Comparison of ENCODE assay signal across 9 cellular contexts in the genomic region with DNA sequence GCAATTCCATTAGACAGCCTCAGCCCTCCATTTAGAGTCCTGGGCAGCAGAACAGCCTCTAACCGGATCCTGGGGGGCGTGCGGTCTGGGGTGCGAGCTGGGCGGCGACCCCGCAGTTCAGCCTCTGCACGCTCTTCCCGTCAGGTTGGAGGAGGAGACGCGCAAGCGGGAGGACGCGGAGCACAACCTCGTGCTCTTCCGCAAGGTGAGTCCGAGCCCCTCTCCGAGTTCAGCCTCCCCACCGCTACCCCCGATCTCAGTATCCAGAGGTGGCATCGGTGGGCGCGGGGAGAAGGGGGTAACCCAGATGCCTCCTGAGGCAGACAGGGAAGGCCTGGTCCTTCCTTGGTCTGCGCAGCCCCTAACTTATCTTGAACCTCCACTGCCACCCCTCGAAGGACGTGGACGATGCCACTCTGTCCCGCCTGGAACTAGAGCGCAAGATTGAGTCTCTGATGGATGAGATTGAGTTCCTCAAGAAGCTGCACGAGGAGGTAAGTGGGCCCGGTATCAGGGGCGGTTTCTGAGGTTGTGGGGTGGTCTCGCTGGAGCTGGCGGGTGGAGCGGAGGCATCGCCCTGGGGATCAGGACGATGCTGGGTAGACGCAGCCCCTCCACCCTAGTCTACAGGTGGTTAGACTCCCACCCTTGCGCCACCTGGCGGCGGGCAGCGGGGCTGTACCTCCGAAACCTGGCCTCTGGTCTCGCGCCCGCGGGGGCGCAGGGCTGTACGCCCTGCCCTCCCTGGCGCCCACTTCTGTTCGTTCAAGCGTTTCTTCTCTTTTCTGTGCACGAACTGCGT. TPM values are rescaled to one million over a fixed set of nuclear protein-coding genes. Genes with fewer than 3 reads are reported as not detected.
A peak's percentile ranks its signal among the peaks of the same experiment; 100 is the strongest.
DNase-seq lines count a peak whose midpoint lies in the region; ATAC-seq, FAIRE-seq and TF ChIP-seq lines count a peak whose summit lies in the region.
"Had no signal": no experiment of that assay in that cellular context is flagged by ENCODE, and none has a peak within 500 bp of the region (broad histone marks: within the 10 kb centered on the region; RNA-seq: fewer than 3 reads in every experiment).

No MANE protein-coding gene starts in this region.

- ATAC-seq in HG03280 (IDR thresholded peaks at IDR 0.05; ENCODE audit: unreplicated experiment) = peak; percentile 41
- peak; percentile 89 for ATAC-seq in GM12878
- ATAC-seq in HG02840 (IDR thresholded peaks at IDR 0.05; ENCODE audit: low FRiP score, unreplicated experiment) = no peak
- ATAC-seq in GM18873 (IDR thresholded peaks at IDR 0.05; ENCODE audit: low FRiP score, unreplicated experiment) = no peak

- in situ Hi-C loops in GM12878 (cut with MboI) = no loop called here

- POLR2A ChIA-PET in GM12878 (lab: Charles Lee) = no interaction called here

- H2AFZ ChIP-seq in GM12878 (ENCODE audit: control insufficient read depth, low read depth, low read length) = no peak overlapping the region

- FAIRE-seq in GM12878 (lab: Jason Lieb, UNC) = peak; percentile 47

- H3K4me2 ChIP-seq in GM12878 (ENCODE audit: control insufficient read depth, insufficient read depth) = peak overlapping the region; percentile 90

- H3K27me3 ChIP-seq in GM12878 (replicated peaks in 1 of 2; ENCODE audit: control insufficient read depth in 2 of 2, insufficient read depth in 2 of 2, low read length in 1 of 2) (peaks cover 19 to 20% of the 10 kb centered on the region in 2 experiments), kidney epithelial cell (ENCODE audit: control insufficient read depth, insufficient read depth, low read length) (peaks cover 57% of the 10 kb centered on the region)

- intact Hi-C loops in GM12878 (cut with micrococcal nuclease; ENCODE audit: unreplicated experiment) = no loop called here

- no peak for TF ChIP-seq EP300 in GM12878 (IDR thresholded peaks at IDR 0.05; ENCODE audit: borderline replicate concordance in 1 of 2, control insufficient read depth in 1 of 2, low read depth in 2 of 2, low read length in 2 of 2)

- H3K36me3 ChIP-seq in GM12878 (ENCODE audit: control insufficient read depth in 2 of 2, insufficient read depth in 2 of 2, low read length in 1 of 2) (no peaks in the 10 kb centered on the region), kidney epithelial cell (ENCODE audit: control insufficient read depth, insufficient read depth, low read length) (no peaks in the 10 kb centered on the region)
- H3K36me3 ChIP-seq: ovary had no signal

- peak; percentile 55 to 84 (median 77) for TF ChIP-seq CTCF in GM12878 (IDR thresholded peaks at IDR 0.05 in 2 of 3, conservative IDR thresholded peaks at IDR 0.05 in 1 of 3; ENCODE audit: control insufficient read depth in 2 of 3, extremely low read depth in 1 of 3, insufficient read depth in 1 of 3, low read depth in 3 of 3, low read length in 3 of 3)
- TF ChIP-seq CTCF in kidney epithelial cell (IDR thresholded peaks at IDR 0.05; ENCODE audit: insufficient read depth, low read length, poor library complexity, severe bottlenecking) = peak; percentile 86

- TF ChIP-seq RAD21 in GM12878 (IDR thresholded peaks at IDR 0.05; ENCODE audit: insufficient read depth, low read depth, low read length) = no peak

- H3K4me3 ChIP-seq in GM12878 (peak overlapping the region; percentile 40; the same call in 1 of the 2 replicates), kidney epithelial cell (ENCODE audit: low read depth, low read length) (no peak overlapping the region)
- H3K4me3 ChIP-seq: ovary had no signal

- H4K20me1 ChIP-seq in GM12878 (ENCODE audit: control insufficient read depth, insufficient read depth) = no peaks in the 10 kb centered on the region

- DNase-seq in AG20443 (ENCODE audit: low spot score) (peak; percentile 75), T-helper 9 cell (peak; percentile 60), GM12878 (ENCODE audit: low read depth, low spot score) (no peak), kidney epithelial cell (ENCODE audit: low read depth) (no peak)
- DNase-seq in stimulated activated CD8-positive, alpha-beta memory T cell treated with anti-CD3 and anti-CD28 coated beads, Interleukin-2, amount 100 ng/mL, for 1 hour (ENCODE audit: low read depth in 2 of 2) = peak; percentile 19 to 47

- RAD21 ChIA-PET in GM12878 (lab: Charles Lee; ENCODE audit: unreplicated experiment) = interaction anchor here (1.2 to 1.6 kb wide), 2 partner anchors 51 to 62 kb away, joined by 3 to 8 read pairs; a partner anchor contains a TSS

- TF ChIP-seq POLR2A in GM12878 (IDR thresholded peaks at IDR 0.05; ENCODE audit: low read depth, low read length) = no peak

- BruUV-seq in GM12878 (replicated peaks; lab: Mats Ljungman, UMichigan) = no TSS peak

- no peaks in the 10 kb centered on the region for H3K9me3 ChIP-seq in GM12878 (replicated peaks; ENCODE audit: control insufficient read depth, insufficient read depth, low read length)
- H3K9me3 ChIP-seq: ovary had no signal

- CTCF ChIA-PET in GM12878 (lab: Yijun Ruan, JAX) = interaction anchor here (0.6 to 16.2 kb wide), 14 partner anchors 7 to 103 kb away, joined by 3 to 231 read pairs (median 4); a partner anchor contains a TSS

- no peak overlapping the region for H3K9ac ChIP-seq in GM12878 (ENCODE audit: control insufficient read depth, insufficient read depth, low read length)

- 31% methylated on average over 52 of the region's 54 CpGs for WGBS in GM12878 (ENCODE audit: insufficient coverage, insufficient replicate concordance, low lambda C conversion rate, missing lambda C conversion rate)

- SMC1A ChIA-PET in GM12878 (lab: Charles Lee; ENCODE audit: uncharacterized antibody, unreplicated experiment) = no interaction called here

- H3K27ac ChIP-seq in GM12878 (ENCODE audit: control insufficient read depth, insufficient read depth) = no peak overlapping the region
- H3K27ac ChIP-seq: ovary had no signal

- no peaks in the 10 kb centered on the region for H3K79me2 ChIP-seq in GM12878 (ENCODE audit: control insufficient read depth, insufficient read depth, low read length)

- peaks cover 8% of the 10 kb centered on the region for H3K4me1 ChIP-seq in GM12878 (ENCODE audit: control insufficient read depth, insufficient read depth, low read length)

RNA-seq across cellular contexts. Expression of a gene that starts 1.3 kb away (rescaled TPM):
- total RNA-seq in GM12878 (2013; cell fraction: nucleolus; rRNA removed) = not detected in 2 replicates
- total RNA-seq in GM12878 (2014; rRNA removed) (0.22 and 0.23 TPM in 2 replicates), GM12878 (2014; rRNA removed; fragmentation: Illumina TruSeq; extraction: Trizol) (0.09 TPM in 1 of 2 replicates, not detected in the other), GM12878 (2021) (0.31 TPM in 1 of 2 replicates, not detected in the other), kidney epithelial cell (0.21 and 0.41 TPM in 2 replicates)
- not detected for polyA plus RNA-seq in GM12878 (2011; ENCODE audit: low read depth)
- polyA plus RNA-seq in GM12878 (2011; rRNA removed) (not detected in 2 replicates), GM12878 (2014; fragmentation: Illumina TruSeq; extraction: Trizol) (0.09 TPM in 1 of 2 replicates, not detected in the other), GM12878 (2014; fragmentation: Nextera tagmentation; extraction: Ambion mirVana) (under 1 TPM; 0.11 to 0.16 TPM), GM12878 (2014; rRNA removed) (0.19 TPM in 1 of 2 replicates, not detected in the other), GM12878 (2016; fragmentation: Nextera tagmentation; extraction: Ambion mirVana) (under 1 TPM in 1 of 2 experiments, not detected in 1; 0.45 TPM)
- polyA plus RNA-seq in GM12878 (2011; cell fraction: cytosol; rRNA removed) = not detected in 2 replicates
- polyA plus RNA-seq in GM12878 (2011; cell fraction: nucleus; rRNA removed) = 0.04 and 0.25 TPM in 2 replicates
- polyA plus RNA-seq in GM12878 (2012) = not detected in 2 replicates
- polyA minus RNA-seq in GM12878 (2011; rRNA and poly(A)+ RNA removed) = not detected in 2 replicates
- not detected in 2 replicates for polyA minus RNA-seq in GM12878 (2011; cell fraction: cytosol; rRNA and poly(A)+ RNA removed)
- not detected in 2 replicates for polyA minus RNA-seq in GM12878 (2011; cell fraction: nucleus; rRNA and poly(A)+ RNA removed)

RNA-seq across cellular contexts. Expression of a gene that starts 26.8 kb away (rescaled TPM):
- 21.4 and 21.8 TPM in 2 replicates for total RNA-seq in GM12878 (2013; cell fraction: nucleolus; rRNA removed)
- total RNA-seq in GM12878 (2014; rRNA removed) = 38.9 and 39.1 TPM in 2 replicates
- total RNA-seq in GM12878 (2014; rRNA removed; fragmentation: Illumina TruSeq; extraction: Trizol) = 40.1 and 44.2 TPM in 2 replicates
- 48.8 and 58.2 TPM in 2 replicates for total RNA-seq in GM12878 (2021)
- polyA plus RNA-seq in GM12878 (2011; ENCODE audit: low read depth) = 13.1 TPM
- polyA plus RNA-seq in GM12878 (2011; rRNA removed) = 15.6 and 29.0 TPM in 2 replicates
- polyA plus RNA-seq in GM12878 (2011; cell fraction: cytosol; rRNA removed) = 22.7 and 35.7 TPM in 2 replicates
- polyA plus RNA-seq in GM12878 (2011; cell fraction: nucleus; rRNA removed) = 112 and 150 TPM in 2 replicates
- 23.4 and 24.0 TPM in 2 replicates for polyA plus RNA-seq in GM12878 (2012)
- 41.8 and 93.7 TPM in 2 replicates for polyA plus RNA-seq in GM12878 (2014; fragmentation: Illumina TruSeq; extraction: Trizol)
- polyA plus RNA-seq in GM12878 (2014; fragmentation: Nextera tagmentation; extraction: Ambion mirVana) = 10 to 100 TPM; 26.8 to 46.9 TPM
- 69.9 and 75.4 TPM in 2 replicates for polyA plus RNA-seq in GM12878 (2014; rRNA removed)
- 10 to 100 TPM; 59.3 to 59.8 TPM for polyA plus RNA-seq in GM12878 (2016; fragmentation: Nextera tagmentation; extraction: Ambion mirVana)
- 17.0 and 28.9 TPM in 2 replicates for polyA minus RNA-seq in GM12878 (2011; rRNA and poly(A)+ RNA removed)
- polyA minus RNA-seq in GM12878 (2011; cell fraction: cytosol; rRNA and poly(A)+ RNA removed) = 13.1 and 17.6 TPM in 2 replicates
- 37.7 and 62.9 TPM in 2 replicates for polyA minus RNA-seq in GM12878 (2011; cell fraction: nucleus; rRNA and poly(A)+ RNA removed)
- 4.8 and 10.3 TPM in 2 replicates for total RNA-seq in kidney epithelial cell

RNA-seq across cellular contexts. Expression of a gene that starts 31.4 kb away (rescaled TPM):
- total RNA-seq in GM12878 (2013; cell fraction: nucleolus; rRNA removed) = 36.9 and 48.7 TPM in 2 replicates
- total RNA-seq in GM12878 (2014; rRNA removed) = 449 and 453 TPM in 2 replicates
- total RNA-seq in GM12878 (2014; rRNA removed; fragmentation: Illumina TruSeq; extraction: Trizol) = 333 and 343 TPM in 2 replicates
- 318 and 323 TPM in 2 replicates for total RNA-seq in GM12878 (2021)
- 181 TPM for polyA plus RNA-seq in GM12878 (2011; ENCODE audit: low read depth)
- 406 and 821 TPM in 2 replicates for polyA plus RNA-seq in GM12878 (2011; rRNA removed)
- polyA plus RNA-seq in GM12878 (2011; cell fraction: cytosol; rRNA removed) = 1,358 and 1,411 TPM in 2 replicates
- polyA plus RNA-seq in GM12878 (2011; cell fraction: nucleus; rRNA removed) = 349 and 442 TPM in 2 replicates
- polyA plus RNA-seq in GM12878 (2012) = 194 and 220 TPM in 2 replicates
- polyA plus RNA-seq in GM12878 (2014; fragmentation: Illumina TruSeq; extraction: Trizol) = 958 and 1,003 TPM in 2 replicates
- polyA plus RNA-seq in GM12878 (2014; fragmentation: Nextera tagmentation; extraction: Ambion mirVana) = 100 to 1,000 TPM; 285 to 374 TPM
- 716 and 733 TPM in 2 replicates for polyA plus RNA-seq in GM12878 (2014; rRNA removed)
- 100 to 1,000 TPM; 432 to 449 TPM for polyA plus RNA-seq in GM12878 (2016; fragmentation: Nextera tagmentation; extraction: Ambion mirVana)
- 870 and 1,102 TPM in 2 replicates for polyA minus RNA-seq in GM12878 (2011; rRNA and poly(A)+ RNA removed)
- 144 and 171 TPM in 2 replicates for polyA minus RNA-seq in GM12878 (2011; cell fraction: cytosol; rRNA and poly(A)+ RNA removed)
- polyA minus RNA-seq in GM12878 (2011; cell fraction: nucleus; rRNA and poly(A)+ RNA removed) = 70.7 and 117 TPM in 2 replicates
- total RNA-seq in kidney epithelial cell = 544 and 682 TPM in 2 replicates

RNA-seq across cellular contexts. Expression of a gene that starts 40.8 kb away (rescaled TPM):
- total RNA-seq in GM12878 (2013; cell fraction: nucleolus; rRNA removed) = not detected in 2 replicates
- total RNA-seq in GM12878 (2014; rRNA removed) (not detected in 2 replicates), GM12878 (2014; rRNA removed; fragmentation: Illumina TruSeq; extraction: Trizol) (not detected in 2 replicates), GM12878 (2021) (not detected in 2 replicates), kidney epithelial cell (not detected in 2 replicates)
- polyA plus RNA-seq in GM12878 (2011; ENCODE audit: low read depth) = not detected
- polyA plus RNA-seq in GM12878 (2011; rRNA removed) (not detected in 2 replicates), GM12878 (2014; fragmentation: Illumina TruSeq; extraction: Trizol) (not detected in 2 replicates), GM12878 (2014; fragmentation: Nextera tagmentation; extraction: Ambion mirVana) (not detected), GM12878 (2014; rRNA removed) (0.05 TPM in 1 of 2 replicates, not detected in the other), GM12878 (2016; fragmentation: Nextera tagmentation; extraction: Ambion mirVana) (not detected)
- 0.03 TPM in 1 of 2 replicates, not detected in the other for polyA plus RNA-seq in GM12878 (2011; cell fraction: cytosol; rRNA removed)
- polyA plus RNA-seq in GM12878 (2011; cell fraction: nucleus; rRNA removed) = 0.06 and 0.13 TPM in 2 replicates
- 0.12 and 0.13 TPM in 2 replicates for polyA plus RNA-seq in GM12878 (2012)
- polyA minus RNA-seq in GM12878 (2011; rRNA and poly(A)+ RNA removed) = not detected in 2 replicates
- polyA minus RNA-seq in GM12878 (2011; cell fraction: cytosol; rRNA and poly(A)+ RNA removed) = not detected in 2 replicates
- 0.19 TPM in 1 of 2 replicates, not detected in the other for polyA minus RNA-seq in GM12878 (2011; cell fraction: nucleus; rRNA and poly(A)+ RNA removed)
- total RNA-seq: ovary had no signal
- polyA plus RNA-seq: ovary had no signal

RNA-seq across cellular contexts. Expression of a gene that starts 50.5 kb away (rescaled TPM):
- 1.1 and 1.2 TPM in 2 replicates for total RNA-seq in GM12878 (2013; cell fraction: nucleolus; rRNA removed)
- total RNA-seq in GM12878 (2014; rRNA removed) (0.05 and 0.11 TPM in 2 replicates), GM12878 (2014; rRNA removed; fragmentation: Illumina TruSeq; extraction: Trizol) (0.09 TPM in 2 replicates), GM12878 (2021) (0.15 and 0.19 TPM in 2 replicates), kidney epithelial cell (1.2 and 1.6 TPM in 2 replicates)
- polyA plus RNA-seq in GM12878 (2011; ENCODE audit: low read depth) = not detected
- polyA plus RNA-seq in GM12878 (2011; rRNA removed) (0.61 and 0.82 TPM in 2 replicates), GM12878 (2014; fragmentation: Illumina TruSeq; extraction: Trizol) (0.06 and 0.10 TPM in 2 replicates), GM12878 (2014; fragmentation: Nextera tagmentation; extraction: Ambion mirVana) (not detected), GM12878 (2014; rRNA removed) (0.20 and 0.44 TPM in 2 replicates), GM12878 (2016; fragmentation: Nextera tagmentation; extraction: Ambion mirVana) (under 1 TPM in 1 of 2 experiments, not detected in 1; 0.13 TPM)
- polyA plus RNA-seq in GM12878 (2011; cell fraction: cytosol; rRNA removed) = 0.75 and 1.2 TPM in 2 replicates
- 1.3 and 1.5 TPM in 2 replicates for polyA plus RNA-seq in GM12878 (2011; cell fraction: nucleus; rRNA removed)
- 0.08 and 0.19 TPM in 2 replicates for polyA plus RNA-seq in GM12878 (2012)
- polyA minus RNA-seq in GM12878 (2011; rRNA and poly(A)+ RNA removed) = 0.44 and 0.77 TPM in 2 replicates
- not detected in 2 replicates for polyA minus RNA-seq in GM12878 (2011; cell fraction: cytosol; rRNA and poly(A)+ RNA removed)
- polyA minus RNA-seq in GM12878 (2011; cell fraction: nucleus; rRNA and poly(A)+ RNA removed) = 0.57 and 0.60 TPM in 2 replicates

Comparison
In these comparisons a context has a peak if more than half of its experiments do, and no peak if none do; other contexts are left out.
1. DNase-seq: peak in AG20443 (single experiment), T-helper 9 cell (single experiment) and stimulated activated CD8-positive, alpha-beta memory T cell treated with anti-CD3 and anti-CD28 coated beads, Interleukin-2, amount 100 ng/mL, for 1 hour (2 of 2); none in GM12878 (single experiment) and kidney epithelial cell (single experiment).
2. ATAC-seq: peak in HG03280 (single experiment) and GM12878 (single experiment); none in HG02840 (single experiment) and GM18873 (single experiment).